18 cellular contexts compared by ENCODE assay signal in the genomic region with DNA sequence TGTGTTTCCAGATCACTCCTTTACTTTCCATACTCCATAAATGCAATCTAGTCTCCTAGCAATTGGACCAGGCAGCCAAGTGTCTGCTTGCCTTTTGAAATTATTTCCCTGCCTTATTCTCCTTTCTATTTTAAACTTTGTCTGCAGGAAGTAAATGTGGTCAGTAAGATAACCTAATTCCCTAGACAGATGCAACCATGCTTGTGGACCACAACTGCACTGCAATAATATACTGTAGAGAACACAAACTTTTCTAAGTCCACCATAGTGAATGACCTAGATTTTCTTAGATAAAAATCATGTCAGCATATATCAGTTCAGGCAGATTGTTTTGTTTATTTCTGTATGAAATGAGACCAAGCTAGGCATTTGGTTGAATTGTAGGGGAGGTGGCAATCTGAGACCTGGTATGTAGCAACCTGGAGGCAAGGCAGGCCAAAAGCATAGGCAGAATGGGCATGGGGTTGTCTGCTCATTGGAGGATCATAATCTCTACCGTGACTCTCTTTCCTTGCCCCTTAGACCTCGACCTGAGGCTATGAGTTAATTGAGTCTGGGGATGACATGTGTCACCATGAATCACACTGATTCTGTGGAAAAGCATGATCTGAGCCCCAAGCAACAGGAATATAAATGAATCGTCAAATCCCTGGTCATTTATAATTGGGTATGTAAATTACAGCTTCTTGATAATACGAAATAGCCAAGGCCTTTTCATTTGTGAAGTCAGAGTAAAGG. TPM values are rescaled to one million over a fixed set of nuclear protein-coding genes. Genes with fewer than 3 reads are reported as not detected.
DNase-seq lines count a peak whose midpoint lies in the region; ATAC-seq and TF ChIP-seq lines count a peak whose summit lies in the region.
"Had no signal": no experiment of that assay in that cellular context is flagged by ENCODE, and none has a peak within 500 bp of the region (broad histone marks: within the 10 kb centered on the region; RNA-seq: fewer than 3 reads in every experiment).

No MANE protein-coding gene starts in this region.

- peak overlapping the region in 2 of 6 donors; percentile 51 to 78 for H3K27ac Mint-ChIP-seq in naive B cell

- H3K27me3 Mint-ChIP-seq in naive B cell: no peaks in the 10 kb centered on the region

- peak; percentile 26 for DNase-seq in NCI-H69 (lab: John Stamatoyannopoulos, UW)
- DNase-seq in WERI-Rb-1: no peak
- DNase-seq in naive B cell: peak; percentile 13
- no peak for DNase-seq in SW 1271 (lab: John Stamatoyannopoulos, UW)
- DNase-seq in testis: no peak
- DNase-seq: BE2C, erythroblast, KG1, left colon, NCI-H2029 treated with DMSO at 0.1 percent for 48 hours, NCI-H774, retina, upper lobe of right lung had no signal

- no peaks in the 10 kb centered on the region for H3K4me1 ChIP-seq in testis
- H3K4me1 ChIP-seq: BE2C, upper lobe of right lung had no signal

- no peaks in the 10 kb centered on the region for H3K9me3 ChIP-seq in WERI-Rb-1 (ENCODE audit: severe bottlenecking)
- no peaks in the 10 kb centered on the region for H3K9me3 ChIP-seq in testis
- H3K9me3 ChIP-seq: BE2C, upper lobe of right lung had no signal

- intact Hi-C loops in testis (cut with DNase I; ENCODE audit: low total_unique reads): no loop called here

- H3K27me3 ChIP-seq in WERI-Rb-1 (ENCODE audit: insufficient read depth, low read depth, severe bottlenecking) (no peaks in the 10 kb centered on the region), testis (no peaks in the 10 kb centered on the region)
- H3K27me3 ChIP-seq: BE2C, hepatocyte, upper lobe of right lung had no signal

- WGBS in testis, 2 donors: 75 to 80% methylated on average over 4 of the region's 4 CpGs

- H3K9me3 Mint-ChIP-seq in naive B cell: peaks cover 0 to 5% (median 0%) of the 10 kb centered on the region in 7 donors

- H3K4me3 Mint-ChIP-seq in naive B cell: peak overlapping the region in 7 of 8 donors; percentile 12 to 78 (median 44)

- H3K36me3 Mint-ChIP-seq in naive B cell: peaks cover 9 to 10% of the 10 kb centered on the region in 2 donors

- TF ChIP-seq POLR2A in testis (IDR thresholded peaks at IDR 0.05): no peak

- no peak overlapping the region for H3K4me3 ChIP-seq in WERI-Rb-1 (ENCODE audit: low read depth, low read length)
- no peak overlapping the region for H3K4me3 ChIP-seq in testis
- H3K4me3 ChIP-seq: hepatocyte, SK-N-MC, upper lobe of right lung had no signal

- H3K36me3 ChIP-seq in WERI-Rb-1 (peaks cover 66% of the 10 kb centered on the region), testis (ENCODE audit: low read depth, missing control alignments) (no peaks in the 10 kb centered on the region)
- H3K36me3 ChIP-seq: BE2C, upper lobe of right lung had no signal

- no peak for TF ChIP-seq CTCF in WERI-Rb-1 (IDR thresholded peaks at IDR 0.05; ENCODE audit: low read depth, low read length)
- TF ChIP-seq CTCF in testis (IDR thresholded peaks at IDR 0.05): no peak

- peak; percentile 69 for ATAC-seq in GM21423 (IDR thresholded peaks at IDR 0.05; ENCODE audit: unreplicated experiment)
- peak; percentile 54 to 71 for ATAC-seq in naive B cell (ENCODE audit: low read depth in 2 of 2)
- no peak for ATAC-seq in HG02759 (IDR thresholded peaks at IDR 0.05; ENCODE audit: unreplicated experiment)
- ATAC-seq: left colon had no signal

- H3K27ac ChIP-seq in WERI-Rb-1 (peak overlapping the region; percentile 78; the same call in 1 of the 2 replicates), testis (no peak overlapping the region)
- H3K27ac ChIP-seq: hepatocyte, SK-N-MC, upper lobe of right lung had no signal

- peaks cover 19 to 26% (median 20%) of the 10 kb centered on the region in 3 donors for H3K4me1 Mint-ChIP-seq in naive B cell

RNA-seq across cellular contexts. Expression of gene ACTL7B, which starts 20.7 kb away (rescaled TPM):
- polyA plus RNA-seq in naive B cell (ENCODE audit: low read depth in 6 of 6): not detected
- total RNA-seq in testis: 100 to 1,000 TPM in 1 of 2 donors, 10 to 100 TPM in 1; 72.6 to 129 TPM
- 162 TPM for polyA plus RNA-seq in testis (ENCODE audit: insufficient read depth, low read depth, low replicate concordance)
- total RNA-seq: hepatocyte, left colon, upper lobe of right lung had no signal
- polyA plus RNA-seq: adipose tissue, hepatocyte had no signal

RNA-seq across cellular contexts. Expression of gene ACTL7A, which starts 26.9 kb away (rescaled TPM):
- not detected for polyA plus RNA-seq in naive B cell (ENCODE audit: low read depth in 6 of 6)
- 100 to 1,000 TPM in 1 of 2 donors, 10 to 100 TPM in 1; 74.9 to 168 TPM for total RNA-seq in testis
- 292 TPM for polyA plus RNA-seq in testis (ENCODE audit: insufficient read depth, low read depth, low replicate concordance)
- total RNA-seq: hepatocyte, left colon, upper lobe of right lung had no signal
- polyA plus RNA-seq: adipose tissue, hepatocyte had no signal

Comparison
In these comparisons a context has a peak if more than half of its experiments do, and no peak if none do; other contexts are left out.
1. DNase-seq: peak in NCI-H69 (single experiment) and naive B cell (single experiment); none in WERI-Rb-1 (single experiment), SW 1271 (0 of 2) and testis (single experiment).
2. RNA of gene ACTL7B, which starts 20.7 kb away (polyA plus RNA-seq): 162 TPM in testis (single experiment); not detected in naive B cell; every median in the first group is over 100 times any median in the second.
3. RNA of gene ACTL7A, which starts 26.9 kb away (polyA plus RNA-seq): 292 TPM in testis (single experiment); not detected in naive B cell; every median in the first group is over 100 times any median in the second.